ENCODE assay signal across 32 cellular contexts in genomic region chr11:92387882-92388281, GRCh38.
"Had no signal": no experiment of that assay in that cellular context is flagged by ENCODE, and none has a peak within 500 bp of the region (broad histone marks: within the 10 kb centered on the region; RNA-seq: fewer than 3 reads in every experiment).

No MANE protein-coding gene starts in this region.

- H3K36me3 Mint-ChIP-seq: activated CD4-positive, alpha-beta memory T cell treated with anti-CD3 and anti-CD28 coated beads for 36 hours; activated naive CD4-positive, alpha-beta T cell treated with anti-CD3 and anti-CD28 coated beads, Interleukin-2, amount 10 ng/mL, durations not matched to agents 7 days and 5 days; activated naive CD4-positive, alpha-beta T cell treated with anti-CD3 and anti-CD28 coated beads, Interleukin-2, amount 50 U/mL, for 24 hours; activated naive CD8-positive, alpha-beta T cell; activated naive CD8-positive, alpha-beta T cell treated with anti-CD3 and anti-CD28 coated beads, Interleukin-2, amount 10 ng/mL, durations not matched to agents 7 days and 5 days had no signal

- DNase-seq: activated B cell treated with CpG ODN at 0.5 μM for 24 hours; activated CD4-positive, alpha-beta memory T cell treated with anti-CD3 and anti-CD28 coated beads for 36 hours; activated CD4-positive, alpha-beta T cell treated with anti-CD3 and anti-CD28 coated beads for 4 hours; activated CD4-positive, alpha-beta T cell treated with anti-CD3 and anti-CD28 coated beads, Interleukin-2, amount 10 ng/mL, durations not matched to agents 24 days and 14 days; activated CD4-positive, alpha-beta T cell treated with anti-CD3 and anti-CD28 coated beads, Interleukin-2, amount 50 U/mL, for 1 hour; activated CD4-positive, alpha-beta T cell treated with anti-CD3 and anti-CD28 coated beads, Interleukin-2, amount 50 U/mL, for 4 hours; activated CD4-positive, CD25-positive, alpha-beta regulatory T cell treated with anti-CD3 and anti-CD28 coated beads, Interleukin-2, amount 50 U/mL, for 72 hours; activated CD8-positive, alpha-beta memory T cell treated with anti-CD3 and anti-CD28 coated beads, Interleukin-2, amount 50 U/mL, for 48 hours; activated CD8-positive, alpha-beta T cell treated with anti-CD3 and anti-CD28 coated beads for 36 hours; activated effector memory CD4-positive, alpha-beta T cell treated with Interleukin-2 at 50 U/mL for 16 hours; activated gamma-delta T cell; activated naive CD4-positive, alpha-beta T cell treated with anti-CD3 and anti-CD28 coated beads, Interleukin-2, amount 10 ng/mL, durations not matched to agents 7 days and 5 days; activated naive CD4-positive, alpha-beta T cell treated with Interleukin-2 at 50 U/mL for 16 hours; activated naive CD8-positive, alpha-beta T cell treated with anti-CD3 and anti-CD28 coated beads, Interleukin-2, amount 10 ng/mL, durations not matched to agents 7 days and 5 days; activated naive CD8-positive, alpha-beta T cell treated with anti-CD3 and anti-CD28 coated beads, Interleukin-2, amount 50 U/mL, for 24 hours; activated T-cell treated with anti-CD3 and anti-CD28 coated beads, Interleukin-2, amount 50 U/mL, for 24 hours; activated T-cell treated with anti-CD3 and anti-CD28 coated beads, Interleukin-2, amount 50 U/mL, for 48 hours; amygdala; anterior cingulate cortex; caudate nucleus; T-helper 1 cell; T-helper 2 cell; T-helper 9 cell had no signal

- H3K9me3 ChIP-seq: ascending aorta had no signal

- H3K27ac Mint-ChIP-seq: activated B cell treated with CpG ODN at 0.5 μM for 24 hours; activated CD4-positive, alpha-beta memory T cell treated with anti-CD3 and anti-CD28 coated beads for 36 hours; activated CD4-positive, alpha-beta T cell treated with anti-CD3 and anti-CD28 coated beads, Interleukin-2, amount 10 ng/mL, durations not matched to agents 24 days and 14 days; activated CD8-positive, alpha-beta T cell treated with anti-CD3 and anti-CD28 coated beads for 36 hours; activated naive CD4-positive, alpha-beta T cell treated with anti-CD3 and anti-CD28 coated beads, Interleukin-2, amount 10 ng/mL, durations not matched to agents 7 days and 5 days; activated naive CD4-positive, alpha-beta T cell treated with anti-CD3 and anti-CD28 coated beads, Interleukin-2, amount 50 U/mL, for 24 hours; activated naive CD8-positive, alpha-beta T cell; activated naive CD8-positive, alpha-beta T cell treated with anti-CD3 and anti-CD28 coated beads, Interleukin-2, amount 10 ng/mL, durations not matched to agents 7 days and 5 days; activated naive CD8-positive, alpha-beta T cell treated with anti-CD3 and anti-CD28 coated beads, Interleukin-2, amount 50 U/mL, for 24 hours; activated T-cell treated with anti-CD3 and anti-CD28 coated beads, Interleukin-2, amount 50 U/mL, for 24 hours; activated T-helper 2 cell treated with anti-CD3 and anti-CD28 coated beads, Interferon-gamma antibody, Interleukin-2, Interleukin-4, amounts not matched to agents 10 μg/mL and 5 μg/mL and 100 μg/mL, durations not matched to agents 14 hours and 24 hours and 36 hours; T-helper 1 cell treated with Interleukin-12 subunit alpha and Interleukin-12 subunit beta and Interleukin-4 antibody, amounts not matched to agents 30 μg/mL and 1 μg/mL, for 36 hours; T-helper 2 cell treated with Interferon-gamma antibody and Interleukin-4, amounts not matched to agents 5 μg/mL and 100 μg/mL, for 36 hours had no signal

- H3K27me3 Mint-ChIP-seq: activated B cell treated with CpG ODN at 0.5 μM for 24 hours; activated CD4-positive, alpha-beta memory T cell treated with anti-CD3 and anti-CD28 coated beads for 36 hours; activated CD4-positive, alpha-beta T cell treated with anti-CD3 and anti-CD28 coated beads, Interleukin-2, amount 10 ng/mL, durations not matched to agents 24 days and 14 days; activated CD8-positive, alpha-beta T cell treated with anti-CD3 and anti-CD28 coated beads for 36 hours; activated naive CD4-positive, alpha-beta T cell treated with anti-CD3 and anti-CD28 coated beads, Interleukin-2, amount 10 ng/mL, durations not matched to agents 7 days and 5 days; activated naive CD4-positive, alpha-beta T cell treated with anti-CD3 and anti-CD28 coated beads, Interleukin-2, amount 50 U/mL, for 24 hours; activated naive CD8-positive, alpha-beta T cell; activated naive CD8-positive, alpha-beta T cell treated with anti-CD3 and anti-CD28 coated beads, Interleukin-2, amount 10 ng/mL, durations not matched to agents 7 days and 5 days; activated naive CD8-positive, alpha-beta T cell treated with anti-CD3 and anti-CD28 coated beads, Interleukin-2, amount 50 U/mL, for 24 hours; activated T-cell treated with anti-CD3 and anti-CD28 coated beads, Interleukin-2, amount 50 U/mL, for 24 hours; central memory CD8-positive, alpha-beta T cell had no signal

- H3K9me3 Mint-ChIP-seq: activated B cell treated with CpG ODN at 0.5 μM for 24 hours; activated CD4-positive, alpha-beta memory T cell treated with anti-CD3 and anti-CD28 coated beads for 36 hours; activated CD4-positive, alpha-beta T cell treated with anti-CD3 and anti-CD28 coated beads, Interleukin-2, amount 10 ng/mL, durations not matched to agents 24 days and 14 days; activated CD8-positive, alpha-beta T cell treated with anti-CD3 and anti-CD28 coated beads for 36 hours; activated naive CD8-positive, alpha-beta T cell treated with anti-CD3 and anti-CD28 coated beads, Interleukin-2, amount 10 ng/mL, durations not matched to agents 7 days and 5 days; activated naive CD8-positive, alpha-beta T cell treated with anti-CD3 and anti-CD28 coated beads, Interleukin-2, amount 50 U/mL, for 24 hours; activated T-cell treated with anti-CD3 and anti-CD28 coated beads, Interleukin-2, amount 50 U/mL, for 24 hours; activated T-helper 2 cell treated with anti-CD3 and anti-CD28 coated beads, Interferon-gamma antibody, Interleukin-2, Interleukin-4, amounts not matched to agents 10 μg/mL and 5 μg/mL and 100 μg/mL, durations not matched to agents 14 hours and 24 hours and 36 hours; T-helper 1 cell treated with Interleukin-12 subunit alpha and Interleukin-12 subunit beta and Interleukin-4 antibody, amounts not matched to agents 30 μg/mL and 1 μg/mL, for 36 hours; T-helper 2 cell treated with Interferon-gamma antibody and Interleukin-4, amounts not matched to agents 5 μg/mL and 100 μg/mL, for 36 hours had no signal

- H3K4me1 Mint-ChIP-seq: activated B cell treated with CpG ODN at 0.5 μM for 24 hours; activated CD4-positive, alpha-beta T cell treated with anti-CD3 and anti-CD28 coated beads, Interleukin-2, amount 10 ng/mL, durations not matched to agents 24 days and 14 days; activated naive CD4-positive, alpha-beta T cell treated with anti-CD3 and anti-CD28 coated beads, Interleukin-2, amount 10 ng/mL, durations not matched to agents 7 days and 5 days; activated naive CD4-positive, alpha-beta T cell treated with anti-CD3 and anti-CD28 coated beads, Interleukin-2, amount 50 U/mL, for 24 hours; activated naive CD8-positive, alpha-beta T cell treated with anti-CD3 and anti-CD28 coated beads, Interleukin-2, amount 10 ng/mL, durations not matched to agents 7 days and 5 days; activated naive CD8-positive, alpha-beta T cell treated with anti-CD3 and anti-CD28 coated beads, Interleukin-2, amount 50 U/mL, for 24 hours; central memory CD8-positive, alpha-beta T cell had no signal

- H3K27me3 ChIP-seq: ascending aorta had no signal

- ATAC-seq: activated CD8-positive, alpha-beta T cell treated with anti-CD3 and anti-CD28 coated beads for 36 hours; activated naive CD8-positive, alpha-beta T cell treated with anti-CD3 and anti-CD28 coated beads, Interleukin-2, amount 50 U/mL, for 24 hours had no signal

- H3K27ac ChIP-seq: ascending aorta, cardiac muscle cell, VCaP had no signal

- H3K4me3 ChIP-seq: ascending aorta, cardiac muscle cell had no signal

- H3K4me3 Mint-ChIP-seq: activated B cell treated with CpG ODN at 0.5 μM for 24 hours; activated CD4-positive, alpha-beta memory T cell treated with anti-CD3 and anti-CD28 coated beads for 36 hours; activated CD4-positive, alpha-beta T cell treated with anti-CD3 and anti-CD28 coated beads, Interleukin-2, amount 10 ng/mL, durations not matched to agents 24 days and 14 days; activated CD8-positive, alpha-beta T cell treated with anti-CD3 and anti-CD28 coated beads for 36 hours; activated naive CD4-positive, alpha-beta T cell treated with anti-CD3 and anti-CD28 coated beads, Interleukin-2, amount 10 ng/mL, durations not matched to agents 7 days and 5 days; activated naive CD4-positive, alpha-beta T cell treated with anti-CD3 and anti-CD28 coated beads, Interleukin-2, amount 50 U/mL, for 24 hours; activated naive CD8-positive, alpha-beta T cell; activated naive CD8-positive, alpha-beta T cell treated with anti-CD3 and anti-CD28 coated beads, Interleukin-2, amount 10 ng/mL, durations not matched to agents 7 days and 5 days; activated naive CD8-positive, alpha-beta T cell treated with anti-CD3 and anti-CD28 coated beads, Interleukin-2, amount 50 U/mL, for 24 hours; activated T-cell treated with anti-CD3 and anti-CD28 coated beads, Interleukin-2, amount 50 U/mL, for 24 hours; central memory CD8-positive, alpha-beta T cell; T-helper 1 cell treated with Interleukin-12 subunit alpha and Interleukin-12 subunit beta and Interleukin-4 antibody, amounts not matched to agents 30 μg/mL and 1 μg/mL, for 36 hours; T-helper 2 cell treated with Interferon-gamma antibody and Interleukin-4, amounts not matched to agents 5 μg/mL and 100 μg/mL, for 36 hours had no signal

- H3K36me3 ChIP-seq: ascending aorta, cardiac muscle cell had no signal
